8 cellular contexts compared by ENCODE assay signal in the genomic region with DNA sequence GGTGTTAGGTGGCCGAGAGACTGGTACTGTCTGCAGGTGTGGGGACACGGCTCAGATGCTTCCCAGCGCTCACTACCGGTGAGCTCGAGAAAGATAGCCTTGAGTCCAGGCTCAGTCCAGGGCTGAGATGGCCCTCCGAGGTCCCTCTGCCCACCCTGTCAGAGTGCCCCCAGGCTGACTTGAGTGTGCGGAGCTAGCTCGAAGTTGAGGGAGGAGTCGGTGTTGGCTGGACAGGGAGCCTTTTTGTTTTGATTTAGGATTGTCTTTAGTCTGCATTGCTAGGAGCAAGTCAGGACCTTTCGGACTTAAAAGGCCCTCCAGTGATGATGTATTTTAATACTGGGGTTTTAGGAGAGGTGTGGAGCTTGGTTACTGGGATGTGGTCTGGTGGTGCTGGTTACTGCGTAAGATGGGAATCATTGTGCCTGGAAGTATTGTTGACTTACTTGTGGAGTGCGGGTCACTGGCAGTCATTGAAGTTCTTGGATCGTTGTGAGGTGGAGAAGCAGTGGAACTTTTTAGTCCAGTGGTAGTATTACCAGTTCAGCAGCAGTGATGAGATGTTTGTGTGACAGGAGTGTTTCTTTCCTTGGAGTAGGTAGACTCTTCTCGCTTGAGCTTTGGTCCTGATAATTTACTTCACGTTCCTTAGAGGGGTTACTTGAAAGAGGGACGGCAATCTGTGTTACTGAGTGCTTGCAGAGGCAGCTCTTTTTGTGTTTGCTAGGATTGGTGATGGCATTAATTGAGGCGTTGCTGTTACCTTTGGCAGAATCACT. TPM values are rescaled to one million over a fixed set of nuclear protein-coding genes. Genes with fewer than 3 reads are reported as not detected.
DNase-seq lines count a peak whose midpoint lies in the region; ATAC-seq and TF ChIP-seq lines count a peak whose summit lies in the region.

No MANE protein-coding gene starts in this region.

- H3K4me3 Mint-ChIP-seq in natural killer cell treated with Interleukin-12 subunit alpha and Interleukin-12 subunit beta and Interleukin-15 and Interleukin-18, amount 100 ng/mL, for 72 hours, result peak overlapping the region; percentile 86

- H3K4me3 ChIP-seq in ACC112 (ENCODE audit: low read depth, low read length) (peak overlapping the region; percentile 98), GM23248 (peak overlapping the region; percentile 86), epithelial cell of esophagus (ENCODE audit: low read length) (peak overlapping the region; percentile 91)

- WGBS in GM23248 (ENCODE audit: low coverage in 1 of 2, low lambda C conversion rate in 2 of 2, missing lambda C conversion rate in 2 of 2), 2 experiments, result 0 to 3% methylated on average over 14 to 17 of the region's 17 CpGs

- H3K27me3 Mint-ChIP-seq in natural killer cell treated with Interleukin-12 subunit alpha and Interleukin-12 subunit beta and Interleukin-15 and Interleukin-18, amount 100 ng/mL, for 72 hours, result no peaks in the 10 kb centered on the region

- H3K27me3 ChIP-seq in ACC112 (ENCODE audit: insufficient read depth, low read length) (no peaks in the 10 kb centered on the region), GM23248 (replicated peaks; ENCODE audit: insufficient read depth) (no peaks in the 10 kb centered on the region)

- peaks cover 29% of the 10 kb centered on the region for H3K4me1 ChIP-seq in ACC112 (ENCODE audit: control insufficient read depth, insufficient read depth, low read length, unreplicated experiment)
- peaks cover 21% of the 10 kb centered on the region for H3K4me1 ChIP-seq in GM23248 (ENCODE audit: insufficient read depth)

- H3K9me3 Mint-ChIP-seq in natural killer cell treated with Interleukin-12 subunit alpha and Interleukin-12 subunit beta and Interleukin-15 and Interleukin-18, amount 100 ng/mL, for 72 hours, result no peaks in the 10 kb centered on the region

- peaks cover 50% of the 10 kb centered on the region for H3K79me2 ChIP-seq in ACC112 (ENCODE audit: control insufficient read depth, insufficient read depth, low read length, unreplicated experiment)
- peaks cover 45% of the 10 kb centered on the region for H3K79me2 ChIP-seq in GM23248 (ENCODE audit: insufficient read depth)

- DNase-seq in GM23248, result peak; percentile 63
- peak; percentile 47 for DNase-seq in SHP77 treated with DMSO at 0.1 percent for 48 hours (lab: John Stamatoyannopoulos, UW)
- peak; percentile 35 for DNase-seq in epithelial cell of esophagus (ENCODE audit: low read depth)
- peak; percentile 63 for DNase-seq in natural killer cell treated with Interleukin-12 subunit alpha and Interleukin-12 subunit beta and Interleukin-15 and Interleukin-18, amount 100 ng/mL, for 72 hours (ENCODE audit: low spot score)
- no peak for DNase-seq in NCI-H1930 (lab: John Stamatoyannopoulos, UW)
- DNase-seq in SKM-1 (lab: John Stamatoyannopoulos, UW; ENCODE audit: unreplicated experiment), result no peak

- H3K4me2 ChIP-seq in GM23248 (ENCODE audit: unreplicated experiment), result peak overlapping the region; percentile 80

- H3F3A ChIP-seq in GM23248 (ENCODE audit: insufficient read depth), result 0 out of 2 replicates have a peak, but pooled peaks cover 12% of the 10 kb centered on the region

- H3K36me3 ChIP-seq in ACC112 (ENCODE audit: insufficient read depth, low read length) (peaks cover 3% of the 10 kb centered on the region; the same call in 1 of the 2 replicates), GM23248 (ENCODE audit: low read depth) (no peaks in the 10 kb centered on the region)

- no peaks in the 10 kb centered on the region for H3K9me3 ChIP-seq in GM23248 (ENCODE audit: low read depth)

- no peaks in the 10 kb centered on the region for H3K36me3 Mint-ChIP-seq in natural killer cell treated with Interleukin-12 subunit alpha and Interleukin-12 subunit beta and Interleukin-15 and Interleukin-18, amount 100 ng/mL, for 72 hours

- no peaks in the 10 kb centered on the region for H4K20me1 ChIP-seq in GM23248 (ENCODE audit: insufficient read depth)

- TF ChIP-seq CTCF in epithelial cell of esophagus (IDR thresholded peaks at IDR 0.05; ENCODE audit: insufficient read depth, low read depth, low read length, missing control alignments), result no peak

- H2AFZ ChIP-seq in ACC112 (ENCODE audit: low read length, unreplicated experiment) (peak overlapping the region; percentile 97), GM23248 (peak overlapping the region; percentile 92)

- in situ Hi-C loops in GM23248 (cut with MboI), result no loop called here

- peak overlapping the region; percentile 85 for H3K9ac ChIP-seq in GM23248

- peak overlapping the region; percentile 72 to 83 for H3K27ac Mint-ChIP-seq in natural killer cell treated with Interleukin-12 subunit alpha and Interleukin-12 subunit beta and Interleukin-15 and Interleukin-18, amount 100 ng/mL, for 72 hours

- ATAC-seq in natural killer cell treated with Interleukin-12 subunit alpha and Interleukin-12 subunit beta and Interleukin-15 and Interleukin-18, amount 100 ng/mL, for 72 hours, result no peak
- ATAC-seq in HG03342 (IDR thresholded peaks at IDR 0.05; ENCODE audit: unreplicated experiment), result no peak

- H3K27ac ChIP-seq in ACC112 (ENCODE audit: low read depth, low read length), result peak overlapping the region; percentile 72
- peak overlapping the region; percentile 69 for H3K27ac ChIP-seq in GM23248

- no peaks in the 10 kb centered on the region for H3K9me2 ChIP-seq in GM23248 (ENCODE audit: insufficient read depth)

- peaks cover 25 to 30% of the 10 kb centered on the region in 2 donors for H3K4me1 Mint-ChIP-seq in natural killer cell treated with Interleukin-12 subunit alpha and Interleukin-12 subunit beta and Interleukin-15 and Interleukin-18, amount 100 ng/mL, for 72 hours (ENCODE audit: low read depth in 2 of 2)

RNA-seq across cellular contexts. Expression of gene KIAA1328, which starts 0.6 kb away (rescaled TPM):
- 3.5 and 5.8 TPM in 2 replicates for total RNA-seq in GM23248 (2014; rRNA removed; shearing (Covaris generic))
- polyA plus RNA-seq in GM23248 (2016; fragmentation: Nextera tagmentation; extraction: Ambion mirVana), result 3.7 and 3.9 TPM in 2 replicates
- 10 to 100 TPM in 1 of 2 donors, 1 to 10 TPM in 1; 6.1 to 14.3 TPM for total RNA-seq in natural killer cell treated with Interleukin-12 subunit alpha and Interleukin-12 subunit beta and Interleukin-15 and Interleukin-18, amount 100 ng/mL, for 72 hours

RNA-seq across cellular contexts. Expression of gene TPGS2, which starts 0.7 kb away (rescaled TPM):
- 209 and 226 TPM in 2 replicates for total RNA-seq in GM23248 (2014; rRNA removed; shearing (Covaris generic))
- polyA plus RNA-seq in GM23248 (2016; fragmentation: Nextera tagmentation; extraction: Ambion mirVana), result 194 and 206 TPM in 2 replicates
- total RNA-seq in natural killer cell treated with Interleukin-12 subunit alpha and Interleukin-12 subunit beta and Interleukin-15 and Interleukin-18, amount 100 ng/mL, for 72 hours, result 10 to 100 TPM; 52.7 to 76.6 TPM

Comparison
In these comparisons a context has a peak if more than half of its experiments do, and no peak if none do; other contexts are left out.
1. DNase-seq: peak in GM23248 (single experiment), SHP77 treated with DMSO at 0.1 percent for 48 hours (single experiment), epithelial cell of esophagus (single experiment) and natural killer cell treated with Interleukin-12 subunit alpha and Interleukin-12 subunit beta and Interleukin-15 and Interleukin-18, amount 100 ng/mL, for 72 hours (single experiment); none in NCI-H1930 (0 of 2) and SKM-1 (single experiment).
2. Peak in every context shown above with its lines, with median percentiles within 50 percentile points of each other: H3K4me3 ChIP-seq.